In the genomic region with DNA sequence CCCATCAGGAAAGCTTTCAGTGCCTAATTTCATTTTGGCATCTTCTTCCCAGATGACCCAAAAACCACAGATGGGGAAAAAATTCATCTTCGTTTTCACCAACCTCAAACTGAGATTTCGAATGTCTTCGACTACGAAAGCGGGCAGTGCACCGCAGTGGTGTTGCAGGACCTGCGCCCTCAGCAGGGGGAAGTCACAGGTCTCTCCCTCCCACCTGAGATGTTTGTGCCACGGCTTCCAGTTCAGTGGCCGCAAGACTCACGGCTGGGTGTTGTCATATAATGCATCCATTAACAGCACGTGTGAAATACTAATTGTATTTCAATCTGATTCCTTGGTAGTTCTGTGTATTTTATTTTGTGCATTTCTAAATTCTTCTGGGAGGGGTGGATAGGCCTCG, we compare ENCODE assay signal across 17 cellular contexts.
A peak's percentile ranks its signal among the peaks of the same experiment; 100 is the strongest.
DNase-seq lines count a peak whose midpoint lies in the region; ATAC-seq and TF ChIP-seq lines count a peak whose summit lies in the region.
"Had no signal": no experiment of that assay in that cellular context is flagged by ENCODE, and none has a peak within 500 bp of the region (broad histone marks: within the 10 kb centered on the region; RNA-seq: fewer than 3 reads in every experiment).

No MANE protein-coding gene starts in this region.

- H2BK5ac ChIP-seq in neuronal stem cell (ENCODE audit: low read length): no peak overlapping the region

- H3K14ac ChIP-seq in neuronal stem cell (ENCODE audit: low read length): peak overlapping the region; percentile 9

- H3K36me3 ChIP-seq in neuronal stem cell (replicated peaks in 1 of 2; ENCODE audit: control insufficient read depth in 2 of 2, insufficient read depth in 2 of 2, low read length in 2 of 2): no peaks in the 10 kb centered on the region
- H3K36me3 ChIP-seq: HAP-1 had no signal

- no peak for ATAC-seq in GM21390 (IDR thresholded peaks at IDR 0.05; ENCODE audit: unreplicated experiment)
- ATAC-seq: A549 had no signal

- no peak overlapping the region for H3K4ac ChIP-seq in neuronal stem cell (ENCODE audit: low read length)

- peaks cover 3% of the 10 kb centered on the region for H3K9me3 Mint-ChIP-seq in activated CD4-positive, alpha-beta memory T cell treated with anti-CD3 and anti-CD28 coated beads, Interleukin-2, amount 10 ng/mL, durations not matched to agents 7 days and 5 days
- H3K9me3 Mint-ChIP-seq in activated CD4-positive, alpha-beta memory T cell treated with anti-CD3 and anti-CD28 coated beads for 36 hours: no peaks in the 10 kb centered on the region

- H4K91ac ChIP-seq in neuronal stem cell (ENCODE audit: low read depth, low read length, poor library complexity): no peak overlapping the region

- H3K18ac ChIP-seq in neuronal stem cell (ENCODE audit: low read length): no peak overlapping the region

- POLR2A ChIA-PET in activated CD4-positive, alpha-beta memory T cell treated with anti-CD3 and anti-CD28 coated beads, Interleukin-2, amount 10 ng/mL, durations not matched to agents 7 days and 5 days (lab: Charles Lee): no interaction called here
- POLR2A ChIA-PET in activated CD4-positive, alpha-beta memory T cell treated with anti-CD3 and anti-CD28 coated beads for 36 hours (lab: Charles Lee): no interaction called here

- H3K4me1 ChIP-seq in neuronal stem cell (ENCODE audit: control insufficient read depth in 2 of 2, insufficient read depth in 1 of 2, low read depth in 1 of 2, low read length in 2 of 2): no peaks in the 10 kb centered on the region
- H3K4me1 ChIP-seq: A549, Caco-2, HAP-1 had no signal

- H2AFZ ChIP-seq in neuronal stem cell (ENCODE audit: low read length): no peak overlapping the region

- H3K27ac Mint-ChIP-seq in activated CD4-positive, alpha-beta memory T cell treated with anti-CD3 and anti-CD28 coated beads, Interleukin-2, amount 10 ng/mL, durations not matched to agents 7 days and 5 days: no peak overlapping the region
- H3K27ac Mint-ChIP-seq in activated CD4-positive, alpha-beta memory T cell treated with anti-CD3 and anti-CD28 coated beads for 36 hours: no peak overlapping the region
- H3K27ac Mint-ChIP-seq: CD4-positive, alpha-beta T cell had no signal

- no peak overlapping the region for H3K27ac ChIP-seq in coronary artery
- no peak overlapping the region for H3K27ac ChIP-seq in neuronal stem cell (replicated peaks; ENCODE audit: low read length)
- H3K27ac ChIP-seq: 22Rv1, A549, C4-2B had no signal

- H3K4me3 Mint-ChIP-seq in activated CD4-positive, alpha-beta memory T cell treated with anti-CD3 and anti-CD28 coated beads, Interleukin-2, amount 10 ng/mL, durations not matched to agents 7 days and 5 days: no peak overlapping the region
- no peak overlapping the region for H3K4me3 Mint-ChIP-seq in activated CD4-positive, alpha-beta memory T cell treated with anti-CD3 and anti-CD28 coated beads for 36 hours
- H3K4me3 Mint-ChIP-seq: CD4-positive, alpha-beta T cell had no signal

- H4K8ac ChIP-seq in neuronal stem cell (ENCODE audit: low read depth, low read length): no peak overlapping the region

- CTCF ChIA-PET in activated CD4-positive, alpha-beta memory T cell treated with anti-CD3 and anti-CD28 coated beads, Interleukin-2, amount 10 ng/mL, durations not matched to agents 7 days and 5 days (lab: Charles Lee): no interaction called here
- CTCF ChIA-PET in activated CD4-positive, alpha-beta memory T cell treated with anti-CD3 and anti-CD28 coated beads for 36 hours (lab: Charles Lee): no interaction called here

- WGBS in neuronal stem cell (ENCODE audit: extremely low coverage in 2 of 2, insufficient read length in 2 of 2, insufficient replicate concordance in 1 of 2), 2 donors: no CpG with 5 or more reads among the region's 12 CpGs

- intact Hi-C loops in activated CD4-positive, alpha-beta memory T cell treated with anti-CD3 and anti-CD28 coated beads for 36 hours (cut with micrococcal nuclease): no loop called here

- H3K4me2 ChIP-seq in neuronal stem cell (ENCODE audit: insufficient read depth, low read length, poor library complexity, severe bottlenecking): no peak overlapping the region
- H3K4me2 ChIP-seq: A549 had no signal

- TF ChIP-seq CTCF in coronary artery (IDR thresholded peaks at IDR 0.05): no peak

- no peak overlapping the region for H3K4me3 ChIP-seq in coronary artery
- H3K4me3 ChIP-seq in neuronal stem cell (ENCODE audit: low read length in 2 of 2): no peak overlapping the region
- H3K4me3 ChIP-seq: A549, HAP-1 had no signal

- no peak overlapping the region for H2AK5ac ChIP-seq in neuronal stem cell (ENCODE audit: low read depth, low read length)

- H3K36me3 Mint-ChIP-seq in activated CD4-positive, alpha-beta memory T cell treated with anti-CD3 and anti-CD28 coated beads, Interleukin-2, amount 10 ng/mL, durations not matched to agents 7 days and 5 days (ENCODE audit: low read depth): no peaks in the 10 kb centered on the region
- H3K36me3 Mint-ChIP-seq in activated CD4-positive, alpha-beta memory T cell treated with anti-CD3 and anti-CD28 coated beads for 36 hours: no peaks in the 10 kb centered on the region

- H3K9ac ChIP-seq in neuronal stem cell (ENCODE audit: low read depth, low read length, poor library complexity): no peak overlapping the region

- DNase-seq in activated CD4-positive, alpha-beta memory T cell treated with anti-CD3 and anti-CD28 coated beads, Interleukin-2, amount 10 ng/mL, durations not matched to agents 7 days and 5 days: peak; percentile 5
- DNase-seq in activated CD4-positive, alpha-beta memory T cell treated with anti-CD3 and anti-CD28 coated beads for 36 hours: no peak
- DNase-seq in coronary artery (ENCODE audit: low spot score) (peak; percentile 22), neuronal stem cell (ENCODE audit: low spot score) (no peak), HUDEP-2 (lab: John Stamatoyannopoulos, UW; ENCODE audit: unreplicated experiment in 76 of 76) (no peak), germinal center (ENCODE audit: low spot score) (no peak)
- DNase-seq: AML-193; Caco-2; CD4-positive, alpha-beta T cell; DMS153; DMS79; GDM1 had no signal

- no peaks in the 10 kb centered on the region for H3K27me3 ChIP-seq in neuronal stem cell (ENCODE audit: control insufficient read depth in 3 of 3, insufficient read depth in 3 of 3, low read depth in 1 of 3, low read length in 3 of 3)

- H3K79me1 ChIP-seq in neuronal stem cell (ENCODE audit: low read depth, low read length): no peaks in the 10 kb centered on the region

- no peaks in the 10 kb centered on the region for H3K27me3 Mint-ChIP-seq in activated CD4-positive, alpha-beta memory T cell treated with anti-CD3 and anti-CD28 coated beads, Interleukin-2, amount 10 ng/mL, durations not matched to agents 7 days and 5 days
- no peaks in the 10 kb centered on the region for H3K27me3 Mint-ChIP-seq in activated CD4-positive, alpha-beta memory T cell treated with anti-CD3 and anti-CD28 coated beads for 36 hours

- H3K4me1 Mint-ChIP-seq in activated CD4-positive, alpha-beta memory T cell treated with anti-CD3 and anti-CD28 coated beads, Interleukin-2, amount 10 ng/mL, durations not matched to agents 7 days and 5 days: no peaks in the 10 kb centered on the region
- H3K4me1 Mint-ChIP-seq in activated CD4-positive, alpha-beta memory T cell treated with anti-CD3 and anti-CD28 coated beads for 36 hours (ENCODE audit: low read depth): no peaks in the 10 kb centered on the region

- H3K23ac ChIP-seq in neuronal stem cell (ENCODE audit: low read depth, low read length, poor library complexity): no peak overlapping the region

- H2BK120ac ChIP-seq in neuronal stem cell (ENCODE audit: low read depth, low read length): no peak overlapping the region

- no peaks in the 10 kb centered on the region for H3K9me3 ChIP-seq in neuronal stem cell (replicated peaks in 1 of 2; ENCODE audit: control insufficient read depth in 2 of 2, insufficient read depth in 1 of 2, low read depth in 1 of 2, low read length in 2 of 2)
- H3K9me3 ChIP-seq: A549, Caco-2, HAP-1 had no signal

- H2BK15ac ChIP-seq in neuronal stem cell (ENCODE audit: low read length): no peak overlapping the region

- no peak overlapping the region for H2BK12ac ChIP-seq in neuronal stem cell (ENCODE audit: low read length)

Comparison
In these comparisons a context has a peak if more than half of its experiments do, and no peak if none do; other contexts are left out.
1. DNase-seq: peak in activated CD4-positive, alpha-beta memory T cell treated with anti-CD3 and anti-CD28 coated beads, Interleukin-2, amount 10 ng/mL, durations not matched to agents 7 days and 5 days (single experiment) and coronary artery (single experiment); none in activated CD4-positive, alpha-beta memory T cell treated with anti-CD3 and anti-CD28 coated beads for 36 hours (single experiment), neuronal stem cell (single experiment), HUDEP-2 (0 of 76) and germinal center (single experiment).